In the genomic region with DNA sequence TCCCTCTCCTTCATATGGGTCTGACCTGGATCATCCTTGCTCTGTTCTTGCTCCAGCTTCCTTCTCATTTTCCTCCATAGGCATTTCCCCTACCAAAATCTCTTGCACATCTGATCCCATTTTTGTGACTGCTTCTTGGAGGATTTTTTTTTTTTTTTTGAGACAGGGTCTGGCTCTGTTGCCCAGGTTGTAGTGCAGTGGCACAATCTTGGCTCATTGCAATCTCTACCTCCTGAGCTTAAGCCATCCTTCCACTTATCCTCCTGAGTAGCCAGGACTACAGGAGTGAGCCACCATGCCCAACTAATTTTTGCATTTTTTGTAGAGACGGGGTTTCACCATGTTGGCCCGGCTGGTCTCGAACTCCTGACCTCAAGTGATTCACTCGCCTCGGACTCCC, we compare ENCODE assay signal across 18 cellular contexts. TPM values are rescaled to one million over a fixed set of nuclear protein-coding genes. Genes with fewer than 3 reads are reported as not detected.
DNase-seq lines count a peak whose midpoint lies in the region; ATAC-seq and TF ChIP-seq lines count a peak whose summit lies in the region.
"Had no signal": no experiment of that assay in that cellular context is flagged by ENCODE, and none has a peak within 500 bp of the region (broad histone marks: within the 10 kb centered on the region; RNA-seq: fewer than 3 reads in every experiment).

No MANE protein-coding gene starts in this region.

- peaks cover 4% of the 10 kb centered on the region for H3K36me3 Mint-ChIP-seq in activated CD4-positive, alpha-beta memory T cell treated with anti-CD3 and anti-CD28 coated beads for 36 hours
- no peaks in the 10 kb centered on the region for H3K36me3 Mint-ChIP-seq in activated CD4-positive, alpha-beta memory T cell treated with anti-CD3 and anti-CD28 coated beads, Interleukin-2, amount 10 ng/mL, durations not matched to agents 7 days and 5 days (ENCODE audit: low read depth)
- H3K36me3 Mint-ChIP-seq in WTC11 = 0 out of 2 replicates have a peak, but pooled peaks cover 3% of the 10 kb centered on the region
- H3K36me3 Mint-ChIP-seq in stimulated activated effector memory CD8-positive, alpha-beta T cell treated with anti-CD3 and anti-CD28 coated beads, Interleukin-12 subunit alpha, Interleukin-12 subunit beta, amount 100 ng/mL, for 72 hours = peaks cover 14% of the 10 kb centered on the region
- peaks cover 6% of the 10 kb centered on the region for H3K36me3 Mint-ChIP-seq in activated naive CD4-positive, alpha-beta T cell treated with anti-CD3 and anti-CD28 coated beads for 36 hours (ENCODE audit: low read depth)
- no peaks in the 10 kb centered on the region for H3K36me3 Mint-ChIP-seq in stimulated activated memory B cell treated with anti-CD40 and anti-IgM and Interleukin-4, amounts not matched to agents 10 μg/mL and 1 μg/mL and 100 μg/mL, for 72 hours

- intact Hi-C loops in activated CD4-positive, alpha-beta memory T cell treated with anti-CD3 and anti-CD28 coated beads for 36 hours (cut with micrococcal nuclease) = no loop called here
- intact Hi-C loops in activated naive CD4-positive, alpha-beta T cell treated with anti-CD3 and anti-CD28 coated beads for 36 hours (cut with micrococcal nuclease) = no loop called here

- no peak for DNase-seq in activated CD4-positive, alpha-beta memory T cell treated with anti-CD3 and anti-CD28 coated beads for 36 hours
- no peak for DNase-seq in activated CD4-positive, alpha-beta memory T cell treated with anti-CD3 and anti-CD28 coated beads, Interleukin-2, amount 10 ng/mL, durations not matched to agents 7 days and 5 days
- no peak for DNase-seq in WTC11 (ENCODE audit: low spot score)
- DNase-seq in stimulated activated effector memory CD8-positive, alpha-beta T cell treated with anti-CD3 and anti-CD28 coated beads, Interleukin-12 subunit alpha, Interleukin-12 subunit beta, amount 100 ng/mL, for 72 hours (ENCODE audit: low spot score in 2 of 2) = no peak
- no peak for DNase-seq in activated naive CD4-positive, alpha-beta T cell treated with anti-CD3 and anti-CD28 coated beads for 36 hours
- DNase-seq: AML-193; Caco-2; CD4-positive, alpha-beta T cell; DMS79; GDM1; H9 had no signal

- H3K9me3 Mint-ChIP-seq in activated CD4-positive, alpha-beta memory T cell treated with anti-CD3 and anti-CD28 coated beads for 36 hours = no peaks in the 10 kb centered on the region
- H3K9me3 Mint-ChIP-seq in activated CD4-positive, alpha-beta memory T cell treated with anti-CD3 and anti-CD28 coated beads, Interleukin-2, amount 10 ng/mL, durations not matched to agents 7 days and 5 days = no peaks in the 10 kb centered on the region
- H3K9me3 Mint-ChIP-seq in WTC11 = peaks cover 5% of the 10 kb centered on the region
- no peaks in the 10 kb centered on the region for H3K9me3 Mint-ChIP-seq in stimulated activated effector memory CD8-positive, alpha-beta T cell treated with anti-CD3 and anti-CD28 coated beads, Interleukin-12 subunit alpha, Interleukin-12 subunit beta, amount 100 ng/mL, for 72 hours
- no peaks in the 10 kb centered on the region for H3K9me3 Mint-ChIP-seq in activated naive CD4-positive, alpha-beta T cell treated with anti-CD3 and anti-CD28 coated beads for 36 hours
- H3K9me3 Mint-ChIP-seq in stimulated activated memory B cell treated with anti-CD40 and anti-IgM and Interleukin-4, amounts not matched to agents 10 μg/mL and 1 μg/mL and 100 μg/mL, for 72 hours = no peaks in the 10 kb centered on the region
- H3K9me3 Mint-ChIP-seq: CD4-positive, alpha-beta T cell; H9 had no signal

- TF ChIP-seq CTCF in WTC11 (IDR thresholded peaks at IDR 0.05) (no peak), gastroesophageal sphincter (IDR thresholded peaks at IDR 0.05) (no peak)

- H3K27me3 ChIP-seq in gastroesophageal sphincter = no peaks in the 10 kb centered on the region

- no peaks in the 10 kb centered on the region for H3K4me1 ChIP-seq in gastroesophageal sphincter
- H3K4me1 ChIP-seq: A549, Caco-2 had no signal

- peak overlapping the region; percentile 61 for H3K27ac Mint-ChIP-seq in activated CD4-positive, alpha-beta memory T cell treated with anti-CD3 and anti-CD28 coated beads for 36 hours
- no peak overlapping the region for H3K27ac Mint-ChIP-seq in activated CD4-positive, alpha-beta memory T cell treated with anti-CD3 and anti-CD28 coated beads, Interleukin-2, amount 10 ng/mL, durations not matched to agents 7 days and 5 days
- no peak overlapping the region for H3K27ac Mint-ChIP-seq in WTC11
- H3K27ac Mint-ChIP-seq in stimulated activated effector memory CD8-positive, alpha-beta T cell treated with anti-CD3 and anti-CD28 coated beads, Interleukin-12 subunit alpha, Interleukin-12 subunit beta, amount 100 ng/mL, for 72 hours = peak overlapping the region; percentile 70
- no peak overlapping the region for H3K27ac Mint-ChIP-seq in activated naive CD4-positive, alpha-beta T cell treated with anti-CD3 and anti-CD28 coated beads for 36 hours
- H3K27ac Mint-ChIP-seq in stimulated activated memory B cell treated with anti-CD40 and anti-IgM and Interleukin-4, amounts not matched to agents 10 μg/mL and 1 μg/mL and 100 μg/mL, for 72 hours = no peak overlapping the region
- H3K27ac Mint-ChIP-seq: CD4-positive, alpha-beta T cell; H9 had no signal

- TF ChIP-seq POLR2A in gastroesophageal sphincter (IDR thresholded peaks at IDR 0.05) = no peak

- H3K27ac ChIP-seq in gastroesophageal sphincter = peak overlapping the region in 3 of 4 donors; percentile 33 to 58 (median 42)
- H3K27ac ChIP-seq: 22Rv1, A549, C4-2B, HL-60 had no signal

- peaks cover 20% of the 10 kb centered on the region for H3K4me1 Mint-ChIP-seq in activated CD4-positive, alpha-beta memory T cell treated with anti-CD3 and anti-CD28 coated beads for 36 hours (ENCODE audit: low read depth)
- peaks cover 16% of the 10 kb centered on the region for H3K4me1 Mint-ChIP-seq in activated CD4-positive, alpha-beta memory T cell treated with anti-CD3 and anti-CD28 coated beads, Interleukin-2, amount 10 ng/mL, durations not matched to agents 7 days and 5 days
- no peaks in the 10 kb centered on the region for H3K4me1 Mint-ChIP-seq in WTC11
- H3K4me1 Mint-ChIP-seq in stimulated activated effector memory CD8-positive, alpha-beta T cell treated with anti-CD3 and anti-CD28 coated beads, Interleukin-12 subunit alpha, Interleukin-12 subunit beta, amount 100 ng/mL, for 72 hours = peaks cover 31% of the 10 kb centered on the region
- peaks cover 10% of the 10 kb centered on the region for H3K4me1 Mint-ChIP-seq in activated naive CD4-positive, alpha-beta T cell treated with anti-CD3 and anti-CD28 coated beads for 36 hours (ENCODE audit: low read depth)
- H3K4me1 Mint-ChIP-seq in stimulated activated memory B cell treated with anti-CD40 and anti-IgM and Interleukin-4, amounts not matched to agents 10 μg/mL and 1 μg/mL and 100 μg/mL, for 72 hours = peaks cover 14% of the 10 kb centered on the region
- H3K4me1 Mint-ChIP-seq: H9 had no signal

- no peak overlapping the region for H3K4me3 ChIP-seq in gastroesophageal sphincter
- H3K4me3 ChIP-seq: A549 had no signal

- no CpG with 5 or more reads among the region's 5 CpGs for WGBS in gastroesophageal sphincter (ENCODE audit: low coverage in 1 of 2), 2 donors

- POLR2A ChIA-PET in activated CD4-positive, alpha-beta memory T cell treated with anti-CD3 and anti-CD28 coated beads for 36 hours (lab: Charles Lee) = interaction anchor here (1.2 kb wide), 1 partner anchor 11 kb away, joined by 3 read pairs; a partner anchor contains a TSS
- POLR2A ChIA-PET in activated CD4-positive, alpha-beta memory T cell treated with anti-CD3 and anti-CD28 coated beads, Interleukin-2, amount 10 ng/mL, durations not matched to agents 7 days and 5 days (lab: Charles Lee) = no interaction called here
- POLR2A ChIA-PET in WTC11 (lab: Charles Lee) = no interaction called here

- H3K36me3 ChIP-seq in gastroesophageal sphincter = no peaks in the 10 kb centered on the region

- no peak overlapping the region for H3K4me3 Mint-ChIP-seq in activated CD4-positive, alpha-beta memory T cell treated with anti-CD3 and anti-CD28 coated beads for 36 hours
- H3K4me3 Mint-ChIP-seq in activated CD4-positive, alpha-beta memory T cell treated with anti-CD3 and anti-CD28 coated beads, Interleukin-2, amount 10 ng/mL, durations not matched to agents 7 days and 5 days = no peak overlapping the region
- no peak overlapping the region for H3K4me3 Mint-ChIP-seq in WTC11
- H3K4me3 Mint-ChIP-seq in stimulated activated effector memory CD8-positive, alpha-beta T cell treated with anti-CD3 and anti-CD28 coated beads, Interleukin-12 subunit alpha, Interleukin-12 subunit beta, amount 100 ng/mL, for 72 hours = no peak overlapping the region
- no peak overlapping the region for H3K4me3 Mint-ChIP-seq in activated naive CD4-positive, alpha-beta T cell treated with anti-CD3 and anti-CD28 coated beads for 36 hours
- no peak overlapping the region for H3K4me3 Mint-ChIP-seq in stimulated activated memory B cell treated with anti-CD40 and anti-IgM and Interleukin-4, amounts not matched to agents 10 μg/mL and 1 μg/mL and 100 μg/mL, for 72 hours
- H3K4me3 Mint-ChIP-seq: CD4-positive, alpha-beta T cell; H9 had no signal

- TF ChIP-seq EP300 in gastroesophageal sphincter (IDR thresholded peaks at IDR 0.05) = no peak

- no peaks in the 10 kb centered on the region for H3K9me3 ChIP-seq in gastroesophageal sphincter
- H3K9me3 ChIP-seq: A549, Caco-2 had no signal

- ATAC-seq in WTC11 = no peak
- no peak for ATAC-seq in gastroesophageal sphincter
- ATAC-seq in stimulated activated effector memory CD8-positive, alpha-beta T cell treated with anti-CD3 and anti-CD28 coated beads, Interleukin-12 subunit alpha, Interleukin-12 subunit beta, amount 100 ng/mL, for 72 hours = no peak
- no peak for ATAC-seq in GM21786 (IDR thresholded peaks at IDR 0.05; ENCODE audit: unreplicated experiment)
- ATAC-seq in stimulated activated memory B cell treated with anti-CD40 and anti-IgM and Interleukin-4, amounts not matched to agents 10 μg/mL and 1 μg/mL and 100 μg/mL, for 72 hours = no peak
- ATAC-seq: A549 had no signal

- no peaks in the 10 kb centered on the region for H3K27me3 Mint-ChIP-seq in activated CD4-positive, alpha-beta memory T cell treated with anti-CD3 and anti-CD28 coated beads for 36 hours
- H3K27me3 Mint-ChIP-seq in activated CD4-positive, alpha-beta memory T cell treated with anti-CD3 and anti-CD28 coated beads, Interleukin-2, amount 10 ng/mL, durations not matched to agents 7 days and 5 days = no peaks in the 10 kb centered on the region
- no peaks in the 10 kb centered on the region for H3K27me3 Mint-ChIP-seq in WTC11 (ENCODE audit: low read depth)
- H3K27me3 Mint-ChIP-seq in activated naive CD4-positive, alpha-beta T cell treated with anti-CD3 and anti-CD28 coated beads for 36 hours (ENCODE audit: low read depth) = no peaks in the 10 kb centered on the region
- H3K27me3 Mint-ChIP-seq in stimulated activated memory B cell treated with anti-CD40 and anti-IgM and Interleukin-4, amounts not matched to agents 10 μg/mL and 1 μg/mL and 100 μg/mL, for 72 hours = no peaks in the 10 kb centered on the region
- H3K27me3 Mint-ChIP-seq: CD4-positive, alpha-beta T cell had no signal

- CTCF ChIA-PET in activated CD4-positive, alpha-beta memory T cell treated with anti-CD3 and anti-CD28 coated beads for 36 hours (lab: Charles Lee) = interaction anchor here (1.0 kb wide), 1 partner anchor 92 kb away, joined by 4 read pairs; no protein-coding TSS in a partner anchor
- CTCF ChIA-PET in activated CD4-positive, alpha-beta memory T cell treated with anti-CD3 and anti-CD28 coated beads, Interleukin-2, amount 10 ng/mL, durations not matched to agents 7 days and 5 days (lab: Charles Lee) = no interaction called here
- CTCF ChIA-PET in WTC11 (lab: Charles Lee) = interaction anchor here (0.5 kb wide), 1 partner anchor 307 kb away, joined by 3 read pairs; no protein-coding TSS in a partner anchor
- CTCF ChIA-PET in activated naive CD4-positive, alpha-beta T cell treated with anti-CD3 and anti-CD28 coated beads for 36 hours (lab: Charles Lee) = interaction anchor here (0.6 kb wide), 1 partner anchor 18 kb away, joined by 3 read pairs; no protein-coding TSS in a partner anchor

RNA-seq across cellular contexts. Expression of a gene that starts 10.5 kb away (rescaled TPM):
- total RNA-seq in activated CD4-positive, alpha-beta memory T cell treated with anti-CD3 and anti-CD28 coated beads for 36 hours = 1 to 10 TPM; 8.6 to 9.1 TPM
- total RNA-seq in activated CD4-positive, alpha-beta memory T cell treated with anti-CD3 and anti-CD28 coated beads, Interleukin-2, amount 10 ng/mL, durations not matched to agents 7 days and 5 days = 1 to 10 TPM; 8.5 to 9.0 TPM
- total RNA-seq in WTC11 (2021) (12.4 to 12.5 TPM (median 12.4 TPM) in 3 replicates), gastroesophageal sphincter (10 to 100 TPM; 33.1 to 54.2 (median 46.5) TPM)
- 10 to 100 TPM; 11.8 to 12.1 TPM for total RNA-seq in activated naive CD4-positive, alpha-beta T cell treated with anti-CD3 and anti-CD28 coated beads for 36 hours

Comparison
In these comparisons a context has a peak if more than half of its experiments do, and no peak if none do; other contexts are left out.
1. H3K27ac Mint-ChIP-seq: peak in activated CD4-positive, alpha-beta memory T cell treated with anti-CD3 and anti-CD28 coated beads for 36 hours (single experiment) and stimulated activated effector memory CD8-positive, alpha-beta T cell treated with anti-CD3 and anti-CD28 coated beads, Interleukin-12 subunit alpha, Interleukin-12 subunit beta, amount 100 ng/mL, for 72 hours (single experiment); none in activated CD4-positive, alpha-beta memory T cell treated with anti-CD3 and anti-CD28 coated beads, Interleukin-2, amount 10 ng/mL, durations not matched to agents 7 days and 5 days (single experiment), WTC11 (single experiment), activated naive CD4-positive, alpha-beta T cell treated with anti-CD3 and anti-CD28 coated beads for 36 hours (single experiment) and stimulated activated memory B cell treated with anti-CD40 and anti-IgM and Interleukin-4, amounts not matched to agents 10 μg/mL and 1 μg/mL and 100 μg/mL, for 72 hours (single experiment).